Comparison of ENCODE assay signal across 13 cellular contexts in the genomic region with DNA sequence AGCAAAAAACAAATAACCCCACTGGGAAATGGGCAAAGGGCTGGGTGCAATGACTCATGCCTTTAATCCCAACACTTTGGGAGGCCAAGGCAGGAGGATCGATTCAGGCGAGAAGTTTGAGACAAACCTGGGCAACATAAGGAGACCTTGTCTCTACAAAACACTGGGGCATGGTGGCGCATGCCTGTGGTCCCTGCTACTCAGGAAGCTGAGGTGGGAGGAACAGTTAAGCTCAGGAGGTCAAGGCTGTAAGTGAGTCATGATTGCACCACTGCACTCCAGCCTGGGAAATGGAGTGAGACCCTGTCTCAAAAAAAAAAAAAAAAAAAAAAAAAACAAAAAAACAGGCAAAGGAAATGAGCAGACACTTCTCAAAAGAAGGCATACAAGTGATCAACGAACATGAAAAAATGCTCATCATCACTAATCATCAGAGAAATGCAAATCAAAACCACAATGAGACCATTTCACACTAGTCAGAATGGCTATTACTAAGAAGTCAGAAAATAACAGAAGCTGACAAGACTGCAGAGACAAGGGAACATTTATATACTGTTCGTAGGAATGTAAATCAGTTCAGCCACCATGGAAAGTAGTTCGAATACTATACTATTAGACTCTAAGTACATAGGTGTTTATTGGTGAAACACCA. TPM values are rescaled to one million over a fixed set of nuclear protein-coding genes. Genes with fewer than 3 reads are reported as not detected.
DNase-seq lines count a peak whose midpoint lies in the region; ATAC-seq and TF ChIP-seq lines count a peak whose summit lies in the region.
"Had no signal": no experiment of that assay in that cellular context is flagged by ENCODE, and none has a peak within 500 bp of the region (broad histone marks: within the 10 kb centered on the region; RNA-seq: fewer than 3 reads in every experiment).

No MANE protein-coding gene starts in this region.

- no peaks in the 10 kb centered on the region for H3K27me3 ChIP-seq in heart left ventricle

- no peaks in the 10 kb centered on the region for H3K9me3 ChIP-seq in heart left ventricle
- H3K9me3 ChIP-seq: prostate gland, thoracic aorta had no signal

- H3K4me3 ChIP-seq in heart left ventricle (no peak overlapping the region), lower leg skin (ENCODE audit: low read depth, poor library complexity, severe bottlenecking) (no peak overlapping the region)
- H3K4me3 ChIP-seq: prostate gland, thoracic aorta had no signal

- no peak for TF ChIP-seq POLR2A in heart left ventricle (IDR thresholded peaks at IDR 0.05)
- no peak for TF ChIP-seq POLR2A in lower leg skin (IDR thresholded peaks at IDR 0.05)

- DNase-seq in Daoy (ENCODE audit: low read depth) (peak; percentile 82), amniotic epithelial cell (ENCODE audit: low read depth) (peak; percentile 92), heart left ventricle (no peak), lower leg skin (ENCODE audit: low spot score in 2 of 2) (no peak)
- no peak for DNase-seq in activated naive CD4-positive, alpha-beta T cell (lab: John Stamatoyannopoulos, UW)
- DNase-seq: activated gamma-delta T cell treated with Interleukin-2 at 50 U/mL for 16 hours, foreskin melanocyte had no signal

- intact Hi-C loops in heart left ventricle (cut with DNase I) (no loop called here), lower leg skin (cut with DNase I; ENCODE audit: low total_unique reads) (no loop called here)

- no peak overlapping the region for H3K27ac ChIP-seq in heart left ventricle
- H3K27ac ChIP-seq: HL-60, prostate gland, thoracic aorta had no signal

- no peaks in the 10 kb centered on the region for H3K36me3 ChIP-seq in heart left ventricle
- H3K36me3 ChIP-seq: prostate gland, thoracic aorta had no signal

- WGBS in heart left ventricle, 4 donors, result 76 to 87% (median 85%) methylated on average over 6 of the region's 6 CpGs
- 79 to 80% methylated on average over 6 of the region's 6 CpGs for WGBS in lower leg skin, 2 donors

- TF ChIP-seq CTCF in heart left ventricle (IDR thresholded peaks at IDR 0.05) (no peak), lower leg skin (IDR thresholded peaks at IDR 0.05) (no peak)

- no peaks in the 10 kb centered on the region for H3K4me1 ChIP-seq in heart left ventricle
- H3K4me1 ChIP-seq: prostate gland had no signal

- peak; percentile 67 for ATAC-seq in GM19468 (IDR thresholded peaks at IDR 0.05; ENCODE audit: extremely low read depth, unreplicated experiment)
- peak; percentile 75 for ATAC-seq in HG03342 (IDR thresholded peaks at IDR 0.05; ENCODE audit: unreplicated experiment)
- ATAC-seq in heart left ventricle, result no peak
- ATAC-seq in HG02840 (IDR thresholded peaks at IDR 0.05; ENCODE audit: low FRiP score, unreplicated experiment), result no peak

RNA-seq across cellular contexts. Expression of a gene that starts 48.2 kb away (rescaled TPM):
- 27.5 and 49.1 TPM in 2 replicates for total RNA-seq in Daoy (2014; rRNA removed; shearing (Covaris generic))
- total RNA-seq in heart left ventricle (10 to 100 TPM; 28.5 to 71.7 (median 52.5) TPM), lower leg skin (10 to 100 TPM in 3 of 4 donors, 1 to 10 TPM in 1; 8.2 to 30.4 (median 15.3) TPM)
- polyA plus RNA-seq in heart left ventricle, result 10 to 100 TPM; 39.7 to 81.4 TPM

Comparison
In these comparisons a context has a peak if more than half of its experiments do, and no peak if none do; other contexts are left out.
1. DNase-seq: peak in Daoy (single experiment) and amniotic epithelial cell (single experiment); none in heart left ventricle (0 of 5), activated naive CD4-positive, alpha-beta T cell (0 of 4) and lower leg skin (0 of 2).
2. ATAC-seq: peak in GM19468 (single experiment) and HG03342 (single experiment); none in heart left ventricle (0 of 4) and HG02840 (single experiment).